23 cellular contexts compared by ENCODE assay signal in the genomic region with DNA sequence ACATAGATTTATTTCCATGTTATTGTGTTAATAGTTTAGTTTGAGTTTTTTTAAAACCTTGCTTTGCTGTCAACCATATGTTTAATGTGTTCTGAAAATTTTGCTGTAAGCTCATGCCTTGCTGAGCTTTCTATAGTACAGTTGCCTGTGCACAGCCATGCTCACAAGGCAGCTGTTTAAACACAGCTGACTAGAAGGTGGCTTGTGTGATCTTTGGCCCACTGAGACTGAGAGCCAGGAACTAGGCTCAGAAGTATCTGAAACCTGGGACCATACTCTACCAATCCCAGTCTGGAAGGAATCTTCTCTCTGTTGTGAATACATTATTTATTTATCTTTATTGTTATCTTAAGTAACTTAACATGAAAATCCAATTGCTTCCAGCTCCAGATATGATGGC.
DNase-seq lines count a peak whose midpoint lies in the region; ATAC-seq and TF ChIP-seq lines count a peak whose summit lies in the region.
"Had no signal": no experiment of that assay in that cellular context is flagged by ENCODE, and none has a peak within 500 bp of the region (broad histone marks: within the 10 kb centered on the region; RNA-seq: fewer than 3 reads in every experiment).

No MANE protein-coding gene starts in this region.

- H3F3A ChIP-seq in SK-N-SH (replicated peaks; ENCODE audit: insufficient read depth): no peaks in the 10 kb centered on the region

- H3K4me3 ChIP-seq in SK-N-SH (ENCODE audit: low read depth in 2 of 2, low read length in 1 of 2): no peak overlapping the region
- H3K4me3 ChIP-seq: adrenal gland, cardiac muscle cell, dorsolateral prefrontal cortex, upper lobe of left lung had no signal

- no peaks in the 10 kb centered on the region for H3K9me3 ChIP-seq in SK-N-SH
- H3K9me3 ChIP-seq: adrenal gland, BE2C, upper lobe of left lung had no signal

- no peaks in the 10 kb centered on the region for H3K36me3 Mint-ChIP-seq in glutamatergic neuron (ENCODE audit: unreplicated experiment)
- H3K36me3 Mint-ChIP-seq in activated T-cell treated with anti-CD3 and anti-CD28 coated beads, Interleukin-2, amount 50 U/mL, for 4 hours (ENCODE audit: insufficient read depth): peaks cover 31% of the 10 kb centered on the region

- H3K9me3 Mint-ChIP-seq in glutamatergic neuron (ENCODE audit: unreplicated experiment): no peaks in the 10 kb centered on the region
- H3K9me3 Mint-ChIP-seq in activated T-cell treated with anti-CD3 and anti-CD28 coated beads, Interleukin-2, amount 50 U/mL, for 4 hours: no peaks in the 10 kb centered on the region
- H3K9me3 Mint-ChIP-seq: activated CD4-positive, alpha-beta T cell treated with anti-CD3 and anti-CD28 coated beads, Interleukin-2, amount 10 ng/mL, durations not matched to agents 7 days and 5 days; memory B cell had no signal

- no peak overlapping the region for H2AFZ ChIP-seq in SK-N-SH (ENCODE audit: low read depth)
- H2AFZ ChIP-seq: parathyroid adenoma had no signal

- TF ChIP-seq CTCF in SK-N-SH (IDR thresholded peaks at IDR 0.05): no peak
- no peak for TF ChIP-seq CTCF in glutamatergic neuron (IDR thresholded peaks at IDR 0.05; ENCODE audit: partially characterized antibody, unreplicated experiment)

- ATAC-seq in SK-N-SH treated with all-trans-retinoic acid at 6 μM for 48 hours: no peak
- ATAC-seq in activated T-cell treated with anti-CD3 and anti-CD28 coated beads, Interleukin-2, amount 50 U/mL, for 4 hours: no peak
- ATAC-seq: foreskin keratinocyte; naive thymus-derived CD4-positive, alpha-beta T cell; T-cell had no signal

- no peak overlapping the region for H3K9ac ChIP-seq in SK-N-SH
- H3K9ac ChIP-seq: parathyroid adenoma had no signal

- H3K4me1 ChIP-seq in SK-N-SH (ENCODE audit: control insufficient read depth in 1 of 2, insufficient read depth in 2 of 2, low read depth in 1 of 2, low read length in 1 of 2): peaks cover 0 to 4% of the 10 kb centered on the region in 2 experiments; a peak in 2 of 4 replicates
- H3K4me1 ChIP-seq: adrenal gland, BE2C, parathyroid adenoma, upper lobe of left lung had no signal

- peaks cover 23% of the 10 kb centered on the region for H3K4me1 Mint-ChIP-seq in glutamatergic neuron (ENCODE audit: low read depth, unreplicated experiment)
- H3K4me1 Mint-ChIP-seq in activated T-cell treated with anti-CD3 and anti-CD28 coated beads, Interleukin-2, amount 50 U/mL, for 4 hours (ENCODE audit: low read depth): no peaks in the 10 kb centered on the region
- H3K4me1 Mint-ChIP-seq: activated CD4-positive, alpha-beta T cell treated with anti-CD3 and anti-CD28 coated beads, Interleukin-2, amount 10 ng/mL, durations not matched to agents 7 days and 5 days; memory B cell; naive thymus-derived CD4-positive, alpha-beta T cell; T-cell had no signal

- H3K27ac ChIP-seq in SK-N-SH (ENCODE audit: low read depth in 2 of 2, low read length in 1 of 2): peak overlapping the region in 1 of 2 experiments; percentile 17; a peak in 1 of 4 replicates
- H3K27ac ChIP-seq: adrenal gland, cardiac muscle cell, dorsolateral prefrontal cortex, foreskin keratinocyte, parathyroid adenoma, RWPE1, upper lobe of left lung had no signal

- no peaks in the 10 kb centered on the region for H3K27me3 ChIP-seq in SK-N-SH (ENCODE audit: insufficient read depth)
- H3K27me3 ChIP-seq: adrenal gland, BE2C, cardiac muscle cell, dorsolateral prefrontal cortex, foreskin keratinocyte, upper lobe of left lung had no signal

- no peaks in the 10 kb centered on the region for H3K9me2 ChIP-seq in SK-N-SH

- no peaks in the 10 kb centered on the region for H4K20me1 ChIP-seq in SK-N-SH (ENCODE audit: insufficient read depth)

- H3K4me3 Mint-ChIP-seq in glutamatergic neuron (ENCODE audit: unreplicated experiment): no peak overlapping the region
- H3K4me3 Mint-ChIP-seq in activated T-cell treated with anti-CD3 and anti-CD28 coated beads, Interleukin-2, amount 50 U/mL, for 4 hours: no peak overlapping the region
- H3K4me3 Mint-ChIP-seq: activated CD4-positive, alpha-beta T cell treated with anti-CD3 and anti-CD28 coated beads, Interleukin-2, amount 10 ng/mL, durations not matched to agents 7 days and 5 days; memory B cell; naive thymus-derived CD4-positive, alpha-beta T cell; T-cell had no signal

- no peaks in the 10 kb centered on the region for H3K27me3 Mint-ChIP-seq in glutamatergic neuron (ENCODE audit: unreplicated experiment)
- H3K27me3 Mint-ChIP-seq in activated T-cell treated with anti-CD3 and anti-CD28 coated beads, Interleukin-2, amount 50 U/mL, for 4 hours (ENCODE audit: low read depth): no peaks in the 10 kb centered on the region
- H3K27me3 Mint-ChIP-seq: activated CD4-positive, alpha-beta T cell treated with anti-CD3 and anti-CD28 coated beads, Interleukin-2, amount 10 ng/mL, durations not matched to agents 7 days and 5 days; memory B cell; naive thymus-derived CD4-positive, alpha-beta T cell; T-cell had no signal

- TF ChIP-seq EP300 in SK-N-SH (IDR thresholded peaks at IDR 0.05; ENCODE audit: borderline replicate concordance in 1 of 2, low read depth in 1 of 2, low read length in 1 of 2): no peak

- peak overlapping the region; percentile 23 for H3K27ac Mint-ChIP-seq in glutamatergic neuron (ENCODE audit: unreplicated experiment)
- H3K27ac Mint-ChIP-seq: activated CD4-positive, alpha-beta T cell treated with anti-CD3 and anti-CD28 coated beads, Interleukin-2, amount 10 ng/mL, durations not matched to agents 7 days and 5 days; memory B cell; naive thymus-derived CD4-positive, alpha-beta T cell; T-cell had no signal

- no peak overlapping the region for H3K4me2 ChIP-seq in SK-N-SH

- no peaks in the 10 kb centered on the region for H3K36me3 ChIP-seq in SK-N-SH (replicated peaks in 1 of 2; ENCODE audit: control insufficient read depth in 1 of 2, insufficient read depth in 2 of 2, low read length in 1 of 2)
- H3K36me3 ChIP-seq: adrenal gland, BE2C, cardiac muscle cell, upper lobe of left lung had no signal

- no peak for TF ChIP-seq RAD21 in SK-N-SH (IDR thresholded peaks at IDR 0.05; ENCODE audit: low read length)

- POLR2A ChIA-PET in SK-N-SH (lab: Yijun Ruan, JAX): no interaction called here

- DNase-seq in SK-N-SH (peak; percentile 12), NCI-H748 treated with DMSO at 0.1 percent for 48 hours (lab: John Stamatoyannopoulos, UW) (peak; percentile 17), glutamatergic neuron (no peak), OCI-M1 (lab: John Stamatoyannopoulos, UW) (no peak), NCI-H446 treated with DMSO at 0.1 percent for 48 hours (lab: John Stamatoyannopoulos, UW) (no peak)
- DNase-seq in activated T-cell treated with anti-CD3 and anti-CD28 coated beads, Interleukin-2, amount 50 U/mL, for 4 hours: no peak
- DNase-seq in stimulated activated CD8-positive, alpha-beta memory T cell treated with anti-CD3 and anti-CD28 coated beads, Interleukin-4, amount 100 ng/mL, for 48 hours: no peak
- DNase-seq: activated CD4-positive, alpha-beta T cell treated with anti-CD3 and anti-CD28 coated beads, Interleukin-2, amount 10 ng/mL, durations not matched to agents 7 days and 5 days; activated gamma-delta T cell; adrenal gland; BE2C; dorsolateral prefrontal cortex; foreskin keratinocyte; hypothalamus; naive thymus-derived CD4-positive, alpha-beta T cell; NCI-H1694; T-cell; upper lobe of left lung had no signal

- CTCF ChIA-PET in SK-N-SH (lab: Yijun Ruan, JAX): no interaction called here

- no peaks in the 10 kb centered on the region for H3K79me2 ChIP-seq in SK-N-SH (ENCODE audit: insufficient read depth)
- H3K79me2 ChIP-seq: parathyroid adenoma had no signal

TF ChIP-seq in SK-N-SH, 30 proteins besides CTCF, POLR2A, EP300 and RAD21 (continues in another document):
- no peak for TF ChIP-seq GABPA (IDR thresholded peaks at IDR 0.05; ENCODE audit: low read depth)
- TF ChIP-seq, protein P1, sequence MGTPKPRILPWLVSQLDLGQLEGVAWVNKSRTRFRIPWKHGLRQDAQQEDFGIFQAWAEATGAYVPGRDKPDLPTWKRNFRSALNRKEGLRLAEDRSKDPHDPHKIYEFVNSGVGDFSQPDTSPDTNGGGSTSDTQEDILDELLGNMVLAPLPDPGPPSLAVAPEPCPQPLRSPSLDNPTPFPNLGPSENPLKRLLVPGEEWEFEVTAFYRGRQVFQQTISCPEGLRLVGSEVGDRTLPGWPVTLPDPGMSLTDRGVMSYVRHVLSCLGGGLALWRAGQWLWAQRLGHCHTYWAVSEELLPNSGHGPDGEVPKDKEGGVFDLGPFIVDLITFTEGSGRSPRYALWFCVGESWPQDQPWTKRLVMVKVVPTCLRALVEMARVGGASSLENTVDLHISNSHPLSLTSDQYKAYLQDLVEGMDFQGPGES (IDR thresholded peaks at IDR 0.05; ENCODE audit: low read depth, low read length): no peak
- TF ChIP-seq NRF1 (IDR thresholded peaks at IDR 0.05; ENCODE audit: low read depth, low read length): no peak
- no peak for TF ChIP-seq JUND (IDR thresholded peaks at IDR 0.05)
- TF ChIP-seq TEAD4 (IDR thresholded peaks at IDR 0.05; ENCODE audit: borderline replicate concordance, insufficient read depth): no peak
- no peak for TF ChIP-seq RXRA (IDR thresholded peaks at IDR 0.05; ENCODE audit: borderline replicate concordance, low read depth)
- TF ChIP-seq RFX5 (IDR thresholded peaks at IDR 0.05; ENCODE audit: low read length): no peak

TF ChIP-seq in SK-N-SH treated with all-trans-retinoic acid at 6 μM for 48 hours, 23 proteins besides CTCF, POLR2A, EP300 and RAD21 (continues in another document):
- TF ChIP-seq ISL1 (CRISPR knock-in tag; IDR thresholded peaks at IDR 0.05) (no peak), BACH2 (CRISPR knock-in tag; IDR thresholded peaks at IDR 0.05; ENCODE audit: borderline replicate concordance) (no peak), OSR1 (CRISPR knock-in tag; IDR thresholded peaks at IDR 0.05) (no peak), TCF4 (CRISPR knock-in tag; IDR thresholded peaks at IDR 0.05; ENCODE audit: borderline replicate concordance) (no peak)
- TF ChIP-seq, protein P2, sequence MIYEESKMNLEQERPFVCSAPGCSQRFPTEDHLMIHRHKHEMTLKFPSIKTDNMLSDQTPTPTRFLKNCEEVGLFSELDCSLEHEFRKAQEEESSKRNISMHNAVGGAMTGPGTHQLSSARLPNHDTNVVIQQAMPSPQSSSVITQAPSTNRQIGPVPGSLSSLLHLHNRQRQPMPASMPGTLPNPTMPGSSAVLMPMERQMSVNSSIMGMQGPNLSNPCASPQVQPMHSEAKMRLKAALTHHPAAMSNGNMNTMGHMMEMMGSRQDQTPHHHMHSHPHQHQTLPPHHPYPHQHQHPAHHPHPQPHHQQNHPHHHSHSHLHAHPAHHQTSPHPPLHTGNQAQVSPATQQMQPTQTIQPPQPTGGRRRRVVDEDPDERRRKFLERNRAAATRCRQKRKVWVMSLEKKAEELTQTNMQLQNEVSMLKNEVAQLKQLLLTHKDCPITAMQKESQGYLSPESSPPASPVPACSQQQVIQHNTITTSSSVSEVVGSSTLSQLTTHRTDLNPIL (CRISPR knock-in tag; IDR thresholded peaks at IDR 0.05; ENCODE audit: low read depth): no peak

Comparison
In these comparisons a context has a peak if more than half of its experiments do, and no peak if none do; other contexts are left out.
1. DNase-seq: peak in SK-N-SH (single experiment) and NCI-H748 treated with DMSO at 0.1 percent for 48 hours (single experiment); none in glutamatergic neuron (single experiment), OCI-M1 (single experiment), activated T-cell treated with anti-CD3 and anti-CD28 coated beads, Interleukin-2, amount 50 U/mL, for 4 hours (single experiment), stimulated activated CD8-positive, alpha-beta memory T cell treated with anti-CD3 and anti-CD28 coated beads, Interleukin-4, amount 100 ng/mL, for 48 hours (single experiment) and NCI-H446 treated with DMSO at 0.1 percent for 48 hours (single experiment).